ENCODE assay signal across 14 cellular contexts in genomic region chr12:124752437-124753229, GRCh38.
DNase-seq lines count a peak whose midpoint lies in the region; ATAC-seq, FAIRE-seq and TF ChIP-seq lines count a peak whose summit lies in the region.
"Had no signal": no experiment of that assay in that cellular context is flagged by ENCODE, and none has a peak within 500 bp of the region (broad histone marks: within the 10 kb centered on the region; RNA-seq: fewer than 3 reads in every experiment).

No MANE protein-coding gene starts in this region.

- FAIRE-seq in A549 (lab: Jason Lieb, UNC) (no peak), HTR-8/SVneo (lab: Jason Lieb, UNC) (peak; percentile 4), K562 (lab: Jason Lieb, UNC) (no peak), islet of Langerhans (lab: Jason Lieb, UNC) (peak; percentile 60)
- FAIRE-seq: GM12892 had no signal

- H3K36me3 ChIP-seq in K562 (ENCODE audit: control insufficient read depth, insufficient read depth, low read length) (no peaks in the 10 kb centered on the region), WERI-Rb-1 (no peaks in the 10 kb centered on the region; the same call in 1 of the 2 replicates)
- H3K36me3 ChIP-seq: spleen had no signal

- H4K20me1 ChIP-seq in K562 (replicated peaks; ENCODE audit: control insufficient read depth, insufficient read depth, low read length): peaks cover 4% of the 10 kb centered on the region; the same call in 1 of the 2 replicates

- no peak for TF ChIP-seq CTCF in A549 (IDR thresholded peaks at IDR 0.05)
- no peak for TF ChIP-seq CTCF in K562 (IDR thresholded peaks at IDR 0.05 in 2 of 3, conservative IDR thresholded peaks at IDR 0.05 in 1 of 3; ENCODE audit: insufficient read depth in 2 of 3, low read depth in 1 of 3, low read length in 3 of 3)
- no peak for TF ChIP-seq CTCF in WERI-Rb-1 (IDR thresholded peaks at IDR 0.05; ENCODE audit: low read depth, low read length)

- H3K9me1 ChIP-seq in K562 (ENCODE audit: control insufficient read depth, insufficient read depth, low read length): no peaks in the 10 kb centered on the region

- ATAC-seq in A549: no peak
- no peak for ATAC-seq in K562
- no peak for ATAC-seq in GM21529 (IDR thresholded peaks at IDR 0.05; ENCODE audit: unreplicated experiment)

- TF ChIP-seq RAD21 in A549 (conservative IDR thresholded peaks at IDR 0.05 in 1 of 2, IDR thresholded peaks at IDR 0.05 in 1 of 2) (no peak), K562 (CRISPR knock-in tag; conservative IDR thresholded peaks at IDR 0.05 in 1 of 2, IDR thresholded peaks at IDR 0.05 in 1 of 2) (no peak)

- BruUV-seq in K562 (replicated peaks; lab: Mats Ljungman, UMichigan): no TSS peak

- TF ChIP-seq POLR2A in A549 (IDR thresholded peaks at IDR 0.05; ENCODE audit: low read length) (no peak), K562 (conservative IDR thresholded peaks at IDR 0.05) (no peak)

- POLR2A ChIA-PET in A549 (lab: Yijun Ruan, JAX): no interaction called here
- POLR2A ChIA-PET in K562 (lab: Yijun Ruan, JAX): interaction anchor here (0.6 kb wide), 1 partner anchor 11 kb away, joined by 3 read pairs; no protein-coding TSS in a partner anchor

- in situ Hi-C loops in K562 (cut with MboI): no loop called here

- DNase-seq in A549 (ENCODE audit: low read depth in 1 of 2, low spot score in 1 of 2): no peak
- DNase-seq in HTR-8/SVneo (ENCODE audit: insufficient read length, low spot score): no peak
- no peak for DNase-seq in K562 (ENCODE audit: extremely low read depth in 1 of 4, low spot score in 3 of 4)
- no peak for DNase-seq in WERI-Rb-1
- DNase-seq in amniotic stem cell (lab: John Stamatoyannopoulos, UW): no peak
- no peak for DNase-seq in germinal center (ENCODE audit: low spot score)
- DNase-seq: activated CD4-positive, alpha-beta T cell treated with anti-CD3 and anti-CD28 coated beads, Interleukin-2, amount 10 ng/mL, durations not matched to agents 7 days and 5 days; activated naive CD8-positive, alpha-beta T cell treated with anti-CD3 and anti-CD28 coated beads for 36 hours; midbrain; spleen had no signal

- H3K4me2 ChIP-seq in A549: no peak overlapping the region
- no peak overlapping the region for H3K4me2 ChIP-seq in K562 (ENCODE audit: insufficient read depth, low read length)

- H3K9ac ChIP-seq in K562 (ENCODE audit: insufficient read depth in 1 of 2, low read depth in 2 of 2, low read length in 2 of 2): no peak overlapping the region

- TF ChIP-seq EP300 in A549 (IDR thresholded peaks at IDR 0.05) (no peak), K562 (IDR thresholded peaks at IDR 0.05; ENCODE audit: low read length) (no peak)

- H3K4me1 ChIP-seq in A549 (peaks cover 23% of the 10 kb centered on the region), K562 (replicated peaks in 1 of 2; ENCODE audit: control insufficient read depth in 2 of 2, insufficient read depth in 2 of 2, low read length in 2 of 2) (peaks cover 0 to 4% of the 10 kb centered on the region in 2 experiments; a peak in 1 of 5 replicates)

- no peak overlapping the region for H2AFZ ChIP-seq in K562 (ENCODE audit: low read depth, low read length)

- H3K9me3 ChIP-seq in A549 (peaks cover 18% of the 10 kb centered on the region), K562 (replicated peaks; ENCODE audit: control insufficient read depth, insufficient read depth, low read depth, low read length) (peaks cover 10% of the 10 kb centered on the region), WERI-Rb-1 (ENCODE audit: severe bottlenecking) (peaks cover 24% of the 10 kb centered on the region)

- H3K27me3 ChIP-seq in K562 (ENCODE audit: control insufficient read depth in 2 of 2, insufficient read depth in 2 of 2, low read length in 2 of 2): peaks cover 52 to 89% of the 10 kb centered on the region in 2 experiments
- no peaks in the 10 kb centered on the region for H3K27me3 ChIP-seq in WERI-Rb-1 (ENCODE audit: insufficient read depth, low read depth, severe bottlenecking)

- H3K4me3 ChIP-seq in A549 (no peak overlapping the region), K562 (no peak overlapping the region), WERI-Rb-1 (ENCODE audit: low read depth, low read length) (no peak overlapping the region)
- H3K4me3 ChIP-seq: spleen had no signal

- H3K79me2 ChIP-seq in K562 (ENCODE audit: control insufficient read depth, insufficient read depth, low read length): no peaks in the 10 kb centered on the region

- CTCF ChIA-PET in A549 (lab: Yijun Ruan, JAX): interaction anchor here (0.6 to 9.7 kb wide), 8 partner anchors 10 to 716 kb away, joined by 3 to 101 read pairs (median 3); no protein-coding TSS in a partner anchor
- CTCF ChIA-PET in K562 (lab: Yijun Ruan, JAX; ENCODE audit: low intra/inter-chr PET ratio): no interaction called here

- intact Hi-C loops in K562 (cut with micrococcal nuclease): loop anchor here (5.0 kb wide), 2 partner anchors 185 to 715 kb away; partner anchors contain the start of gene NCOR2

- H3K27ac ChIP-seq in A549 (peak overlapping the region; percentile 23 to 89; a peak in 5 of 6 replicates), K562 (ENCODE audit: extremely low read depth, low read depth, low read length) (no peak overlapping the region), WERI-Rb-1 (no peak overlapping the region)
- H3K27ac ChIP-seq: epithelial cell of prostate had no signal

- WGBS in A549 (ENCODE audit: missing lambda C conversion rate): 63% methylated on average over 10 of the region's 10 CpGs
- 5% methylated on average over 9 of the region's 10 CpGs for WGBS in K562 (ENCODE audit: insufficient coverage, low coverage, missing lambda C conversion rate)

TF ChIP-seq in A549, 52 proteins besides CTCF, POLR2A, EP300 and RAD21:
- 0 out of 2 replicates have a peak, but pooled peaks have one; percentile 61 for TF ChIP-seq CHD4 (IDR thresholded peaks at IDR 0.05; ENCODE audit: borderline replicate concordance)
- TF ChIP-seq SMC3 (IDR thresholded peaks at IDR 0.05): no peak

TF ChIP-seq in K562, 482 proteins besides CTCF, POLR2A, EP300 and RAD21:
- TF ChIP-seq CBX3 (IDR thresholded peaks at IDR 0.05; ENCODE audit: borderline replicate concordance in 1 of 2, low read length in 2 of 2) (peak in 1 of 2 experiments; percentile 56; a peak in 1 of 3 replicates), RBBP5 (IDR thresholded peaks at IDR 0.05; ENCODE audit: borderline replicate concordance, insufficient read depth, low read length, poor library complexity, severe bottlenecking) (no peak), TRIM24 (IDR thresholded peaks at IDR 0.05) (0 out of 4 replicates have a peak, but pooled peaks of 1 of the 2 experiments have one; percentile 24), MCM5 (IDR thresholded peaks at IDR 0.05; ENCODE audit: low read depth) (no peak), ZNF12 (CRISPR knock-in tag; IDR thresholded peaks at IDR 0.05) (peak; percentile 98), BCOR (IDR thresholded peaks at IDR 0.05) (0 out of 2 replicates have a peak, but pooled peaks have one; percentile 18), RBM25 (IDR thresholded peaks at IDR 0.05; ENCODE audit: low read depth, low read length, severe bottlenecking) (peak; percentile 16), MCM7 (IDR thresholded peaks at IDR 0.05) (no peak)
TF ChIP-seq in K562: peak in this region for 5.

Comparison
In these comparisons a context has a peak if more than half of its experiments do, and no peak if none do; other contexts are left out.
1. H3K27ac ChIP-seq: peak in A549 (2 of 2); none in K562 (single experiment) and WERI-Rb-1 (single experiment).
2. Of the 35 proteins assayed by ChIP-seq in both K562 and A549: peak only in K562: none; only in A549: CHD4; in both: none; in neither: 34.